ENCODE assay signal across 16 cellular contexts in genomic region chr5:82622205-82622604, GRCh38.
DNase-seq lines count a peak whose midpoint lies in the region; ATAC-seq and TF ChIP-seq lines count a peak whose summit lies in the region.
"Had no signal": no experiment of that assay in that cellular context is flagged by ENCODE, and none has a peak within 500 bp of the region (broad histone marks: within the 10 kb centered on the region; RNA-seq: fewer than 3 reads in every experiment).

No MANE protein-coding gene starts in this region.

- peaks cover 0 to 27% (median 13%) of the 10 kb centered on the region in 4 donors for H3K4me1 ChIP-seq in transverse colon
- H3K4me1 ChIP-seq: BE2C had no signal

- H3K36me3 Mint-ChIP-seq in mesothelial cell of epicardium = peaks cover 5% of the 10 kb centered on the region

- peaks cover 10% of the 10 kb centered on the region for H3K4me1 Mint-ChIP-seq in mesothelial cell of epicardium

- in situ Hi-C loops in astrocyte of the spinal cord (cut with HindIII; ENCODE audit: low sequenced_read_pairs) = no loop called here
- in situ Hi-C loops in transverse colon (cut with MboI; ENCODE audit: low pct_ligation_motif_present in 1 of 4, low pct_unique_long_range_greater_than_20kb in 1 of 4, low sequenced_read_pairs in 3 of 4) = no loop called here

- peaks cover 20% of the 10 kb centered on the region for H3K9me3 Mint-ChIP-seq in mesothelial cell of epicardium

- no peak for TF ChIP-seq EP300 in transverse colon (IDR thresholded peaks at IDR 0.05; ENCODE audit: low read depth)

- peak overlapping the region; percentile 86 for H3K27ac Mint-ChIP-seq in mesothelial cell of epicardium

- H3K36me3 ChIP-seq in transverse colon = no peaks in the 10 kb centered on the region
- H3K36me3 ChIP-seq: BE2C had no signal

- H3K27ac ChIP-seq in transverse colon = peak overlapping the region; percentile 70 to 72 (median 70)

- ATAC-seq in HG03095 (IDR thresholded peaks at IDR 0.05; ENCODE audit: unreplicated experiment) = no peak
- ATAC-seq: K562, Right ventricle myocardium inferior had no signal

- 81 to 82% methylated on average over 4 of the region's 4 CpGs for WGBS in transverse colon (ENCODE audit: low coverage in 1 of 2), 2 donors

- TF ChIP-seq CTCF in astrocyte of the spinal cord (IDR thresholded peaks at IDR 0.05; ENCODE audit: low read depth, low read length) (no peak), mesothelial cell of epicardium (IDR thresholded peaks at IDR 0.05; ENCODE audit: unreplicated experiment) (no peak), transverse colon (IDR thresholded peaks at IDR 0.05) (no peak)

- DNase-seq in LHCN-M2 (ENCODE audit: low read depth) (peak; percentile 26), astrocyte of the spinal cord (ENCODE audit: low read depth, low spot score) (peak; percentile 68), mesothelial cell of epicardium (ENCODE audit: low spot score in 2 of 2, unreplicated experiment in 2 of 2) (no peak), transverse colon (no peak), AG08396 (ENCODE audit: low spot score) (no peak), Ammon's horn (ENCODE audit: low spot score) (no peak)
- DNase-seq: BE2C, NCI-H1092, NCI-H1436 treated with DMSO at 0.1 percent for 48 hours, NCI-H1930, NCI-H226, NCI-H510A treated with DMSO at 0.1 percent for 48 hours, NCI-H748 treated with DMSO at 0.1 percent for 48 hours had no signal

- H3K27me3 ChIP-seq in transverse colon = no peaks in the 10 kb centered on the region
- H3K27me3 ChIP-seq: BE2C had no signal

- H3K4me3 Mint-ChIP-seq in mesothelial cell of epicardium = no peak overlapping the region

- no peaks in the 10 kb centered on the region for H3K27me3 Mint-ChIP-seq in mesothelial cell of epicardium (ENCODE audit: low read depth)

- no peaks in the 10 kb centered on the region for H3K9me3 ChIP-seq in transverse colon
- H3K9me3 ChIP-seq: BE2C had no signal

- no peak for TF ChIP-seq POLR2A in transverse colon (IDR thresholded peaks at IDR 0.05)

- no peak overlapping the region for H3K4me3 ChIP-seq in astrocyte of the spinal cord (ENCODE audit: low read depth, low read length)
- H3K4me3 ChIP-seq in transverse colon = no peak overlapping the region
- H3K4me3 ChIP-seq: K562 had no signal

- intact Hi-C loops in transverse colon (cut with DNase I; ENCODE audit: low total_unique reads) = no loop called here

Comparison
In these comparisons a context has a peak if more than half of its experiments do, and no peak if none do; other contexts are left out.
1. DNase-seq: peak in LHCN-M2 (single experiment) and astrocyte of the spinal cord (single experiment); none in mesothelial cell of epicardium (0 of 2), transverse colon (single experiment), AG08396 (single experiment) and Ammon's horn (single experiment).